ENCODE assay signal across 13 cellular contexts in genomic region chr3:103511891-103512290, GRCh38.
"Had no signal": no experiment of that assay in that cellular context is flagged by ENCODE, and none has a peak within 500 bp of the region (broad histone marks: within the 10 kb centered on the region; RNA-seq: fewer than 3 reads in every experiment).

No MANE protein-coding gene starts in this region.

- H3K9me3 ChIP-seq: gastrocnemius medialis, lower lobe of right lung, thoracic aorta had no signal

- DNase-seq: activated CD4-positive, alpha-beta T cell treated with anti-CD3 and anti-CD28 coated beads, Interleukin-2, amount 50 U/mL, for 1 hour; activated CD4-positive, CD25-positive, alpha-beta regulatory T cell; activated naive CD4-positive, alpha-beta T cell treated with anti-CD3 and anti-CD28 coated beads, Interleukin-2, amount 10 ng/mL, durations not matched to agents 7 days and 5 days; activated T-cell treated with anti-CD3 and anti-CD28 coated beads for 4 hours; cortex of kidney; effector CD8-positive, alpha-beta T cell; gastrocnemius medialis; kidney glomerular epithelial cell; lower lobe of right lung; midbrain; stomach had no signal

- H3K36me3 ChIP-seq: gastrocnemius medialis, lower lobe of right lung, stomach, thoracic aorta had no signal

- H3K4me1 ChIP-seq: gastrocnemius medialis, lower lobe of right lung, stomach had no signal

- ATAC-seq: activated T-helper 17 cell treated with anti-CD3 and anti-CD28 coated beads, Interleukin-2, amount 50 U/mL, for 72 hours; gastrocnemius medialis; lower lobe of right lung had no signal

- H3K27ac ChIP-seq: gastrocnemius medialis, lower lobe of right lung, stomach, thoracic aorta had no signal

- H3K27me3 ChIP-seq: gastrocnemius medialis, stomach had no signal

- H3K4me3 ChIP-seq: gastrocnemius medialis, lower lobe of right lung, stomach, thoracic aorta had no signal
